1 cellular context compared by ENCODE assay signal in genomic region chr22:22959147-22959827, GRCh38.
TF ChIP-seq lines count a peak whose summit lies in the region.

No MANE protein-coding gene starts in this region.

TF ChIP-seq in HepG2, 621 proteins besides CTCF, POLR2A, EP300 and RAD21 (continued from another document and continues in another):
- TF ChIP-seq, protein P1, sequence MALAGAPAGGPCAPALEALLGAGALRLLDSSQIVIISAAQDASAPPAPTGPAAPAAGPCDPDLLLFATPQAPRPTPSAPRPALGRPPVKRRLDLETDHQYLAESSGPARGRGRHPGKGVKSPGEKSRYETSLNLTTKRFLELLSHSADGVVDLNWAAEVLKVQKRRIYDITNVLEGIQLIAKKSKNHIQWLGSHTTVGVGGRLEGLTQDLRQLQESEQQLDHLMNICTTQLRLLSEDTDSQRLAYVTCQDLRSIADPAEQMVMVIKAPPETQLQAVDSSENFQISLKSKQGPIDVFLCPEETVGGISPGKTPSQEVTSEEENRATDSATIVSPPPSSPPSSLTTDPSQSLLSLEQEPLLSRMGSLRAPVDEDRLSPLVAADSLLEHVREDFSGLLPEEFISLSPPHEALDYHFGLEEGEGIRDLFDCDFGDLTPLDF (CRISPR knock-in tag; IDR thresholded peaks at IDR 0.05) = no peak
- TF ChIP-seq SSRP1 (CRISPR knock-in tag; IDR thresholded peaks at IDR 0.05) = 0 out of 2 replicates have a peak, but pooled peaks have one; percentile 42
- no peak for TF ChIP-seq RXRA (CRISPR knock-in tag; IDR thresholded peaks at IDR 0.05)
- TF ChIP-seq ZNF33B (CRISPR knock-in tag; IDR thresholded peaks at IDR 0.05) = 0 out of 2 replicates have a peak, but pooled peaks have one; percentile 60
- TF ChIP-seq KLF11 (CRISPR knock-in tag; IDR thresholded peaks at IDR 0.05) = no peak
- no peak for TF ChIP-seq NFE2 (CRISPR knock-in tag; IDR thresholded peaks at IDR 0.05)
- TF ChIP-seq ZNF383 (CRISPR knock-in tag; IDR thresholded peaks at IDR 0.05; ENCODE audit: borderline replicate concordance) = no peak
- TF ChIP-seq THYN1 (CRISPR knock-in tag; IDR thresholded peaks at IDR 0.05; ENCODE audit: borderline replicate concordance, low read depth) = no peak
- TF ChIP-seq THAP8 (CRISPR knock-in tag; IDR thresholded peaks at IDR 0.05; ENCODE audit: borderline replicate concordance) = no peak
- no peak for TF ChIP-seq KMT2A (CRISPR knock-in tag; IDR thresholded peaks at IDR 0.05)
- no peak for TF ChIP-seq ZBTB39 (CRISPR knock-in tag; IDR thresholded peaks at IDR 0.05)
- no peak for TF ChIP-seq ZBTB34 (CRISPR knock-in tag; IDR thresholded peaks at IDR 0.05)
- no peak for TF ChIP-seq NFRKB (IDR thresholded peaks at IDR 0.05)
- TF ChIP-seq NONO (IDR thresholded peaks at IDR 0.05) = no peak
- 0 out of 2 replicates have a peak, but pooled peaks have one; percentile 32 for TF ChIP-seq NONO (CRISPR knock-in tag; conservative IDR thresholded peaks at IDR 0.05)
- TF ChIP-seq NRL (CRISPR knock-in tag; IDR thresholded peaks at IDR 0.05; ENCODE audit: borderline replicate concordance) = no peak
- TF ChIP-seq STAT5B (CRISPR knock-in tag; IDR thresholded peaks at IDR 0.05) = no peak
- no peak for TF ChIP-seq ZNF235 (CRISPR knock-in tag; IDR thresholded peaks at IDR 0.05; ENCODE audit: borderline replicate concordance)
- no peak for TF ChIP-seq BRD4 (CRISPR knock-in tag; IDR thresholded peaks at IDR 0.05)
- no peak for TF ChIP-seq ZNF546 (CRISPR knock-in tag; conservative IDR thresholded peaks at IDR 0.05)
- no peak for TF ChIP-seq ZBTB44 (CRISPR knock-in tag; IDR thresholded peaks at IDR 0.05)
- no peak for TF ChIP-seq TFE3 (CRISPR knock-in tag; IDR thresholded peaks at IDR 0.05)
- peak; percentile 68 for TF ChIP-seq ZFP36 (IDR thresholded peaks at IDR 0.05; ENCODE audit: borderline replicate concordance, low read depth, low read length, partially characterized antibody)
- TF ChIP-seq TFDP2 (CRISPR knock-in tag; IDR thresholded peaks at IDR 0.05) = no peak
- TF ChIP-seq SOX13 (IDR thresholded peaks at IDR 0.05) = no peak
- TF ChIP-seq SOX13 (CRISPR knock-in tag; conservative IDR thresholded peaks at IDR 0.05 in 1 of 2, IDR thresholded peaks at IDR 0.05 in 1 of 2) = peak in 1 of 2 experiments; percentile 33; a peak in 1 of 4 replicates
- TF ChIP-seq ZNF224 (CRISPR knock-in tag; IDR thresholded peaks at IDR 0.05) = peak; percentile 55; the same call in 1 of the 2 replicates
- TF ChIP-seq, protein P2, sequence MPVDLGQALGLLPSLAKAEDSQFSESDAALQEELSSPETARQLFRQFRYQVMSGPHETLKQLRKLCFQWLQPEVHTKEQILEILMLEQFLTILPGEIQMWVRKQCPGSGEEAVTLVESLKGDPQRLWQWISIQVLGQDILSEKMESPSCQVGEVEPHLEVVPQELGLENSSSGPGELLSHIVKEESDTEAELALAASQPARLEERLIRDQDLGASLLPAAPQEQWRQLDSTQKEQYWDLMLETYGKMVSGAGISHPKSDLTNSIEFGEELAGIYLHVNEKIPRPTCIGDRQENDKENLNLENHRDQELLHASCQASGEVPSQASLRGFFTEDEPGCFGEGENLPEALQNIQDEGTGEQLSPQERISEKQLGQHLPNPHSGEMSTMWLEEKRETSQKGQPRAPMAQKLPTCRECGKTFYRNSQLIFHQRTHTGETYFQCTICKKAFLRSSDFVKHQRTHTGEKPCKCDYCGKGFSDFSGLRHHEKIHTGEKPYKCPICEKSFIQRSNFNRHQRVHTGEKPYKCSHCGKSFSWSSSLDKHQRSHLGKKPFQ (CRISPR knock-in tag; IDR thresholded peaks at IDR 0.05; ENCODE audit: insufficient replicate concordance) = peak; percentile 43
- TF ChIP-seq ZFAT (CRISPR knock-in tag; conservative IDR thresholded peaks at IDR 0.05) = no peak
- TF ChIP-seq ZNF275 (CRISPR knock-in tag; IDR thresholded peaks at IDR 0.05; ENCODE audit: borderline replicate concordance) = no peak
- TF ChIP-seq PHF5A (CRISPR knock-in tag; IDR thresholded peaks at IDR 0.05; ENCODE audit: low read depth, unreplicated experiment) = no peak
- TF ChIP-seq, protein P3, sequence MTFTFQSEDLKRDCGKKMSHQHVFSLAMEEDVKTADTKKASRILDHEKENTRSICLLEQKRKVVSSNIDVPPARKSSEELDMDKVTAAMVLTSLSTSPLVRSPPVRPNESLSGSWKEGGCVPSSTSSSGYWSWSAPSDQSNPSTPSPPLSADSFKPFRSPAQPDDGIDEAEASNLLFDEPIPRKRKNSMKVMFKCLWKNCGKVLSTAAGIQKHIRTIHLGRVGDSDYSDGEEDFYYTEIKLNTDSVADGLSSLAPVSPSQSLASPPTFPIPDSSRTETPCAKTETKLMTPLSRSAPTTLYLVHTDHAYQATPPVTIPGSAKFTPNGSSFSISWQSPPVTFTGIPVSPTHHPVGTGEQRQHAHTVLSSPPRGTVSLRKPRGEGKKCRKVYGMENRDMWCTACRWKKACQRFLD (CRISPR knock-in tag; IDR thresholded peaks at IDR 0.05; ENCODE audit: borderline replicate concordance) = no peak
- TF ChIP-seq, protein P4, sequence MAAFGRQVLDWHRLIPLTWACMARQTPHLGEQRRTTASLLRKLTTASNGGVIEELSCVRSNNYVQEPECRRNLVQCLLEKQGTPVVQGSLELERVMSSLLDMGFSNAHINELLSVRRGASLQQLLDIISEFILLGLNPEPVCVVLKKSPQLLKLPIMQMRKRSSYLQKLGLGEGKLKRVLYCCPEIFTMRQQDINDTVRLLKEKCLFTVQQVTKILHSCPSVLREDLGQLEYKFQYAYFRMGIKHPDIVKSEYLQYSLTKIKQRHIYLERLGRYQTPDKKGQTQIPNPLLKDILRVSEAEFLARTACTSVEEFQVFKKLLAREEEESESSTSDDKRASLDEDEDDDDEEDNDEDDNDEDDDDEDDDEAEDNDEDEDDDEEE (CRISPR knock-in tag; IDR thresholded peaks at IDR 0.05) = no peak
- 0 out of 2 replicates have a peak, but pooled peaks have one; percentile 44 for TF ChIP-seq HNF1B (CRISPR knock-in tag; IDR thresholded peaks at IDR 0.05)
- TF ChIP-seq NFE2L1 (CRISPR knock-in tag; IDR thresholded peaks at IDR 0.05; ENCODE audit: borderline replicate concordance) = no peak
- TF ChIP-seq FOXP1 (IDR thresholded peaks at IDR 0.05) = no peak
- no peak for TF ChIP-seq FOXP1 (CRISPR knock-in tag; IDR thresholded peaks at IDR 0.05)
- TF ChIP-seq, protein P5, sequence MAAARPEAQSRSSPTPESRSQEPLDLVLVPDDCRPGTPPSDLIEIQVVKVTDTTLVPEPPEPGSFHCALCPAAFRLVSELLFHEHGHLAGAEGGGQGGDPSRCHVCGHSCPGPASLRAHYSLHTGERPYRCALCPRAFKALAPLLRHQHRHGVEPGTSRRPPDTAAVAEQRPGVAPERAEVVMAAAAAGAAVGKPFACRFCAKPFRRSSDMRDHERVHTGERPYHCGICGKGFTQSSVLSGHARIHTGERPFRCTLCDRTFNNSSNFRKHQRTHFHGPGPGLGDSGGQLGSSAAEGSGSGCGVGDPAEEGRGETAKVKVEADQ (CRISPR knock-in tag; IDR thresholded peaks at IDR 0.05; ENCODE audit: borderline replicate concordance) = no peak
